ENCODE assay signal across 8 cellular contexts in the genomic region with DNA sequence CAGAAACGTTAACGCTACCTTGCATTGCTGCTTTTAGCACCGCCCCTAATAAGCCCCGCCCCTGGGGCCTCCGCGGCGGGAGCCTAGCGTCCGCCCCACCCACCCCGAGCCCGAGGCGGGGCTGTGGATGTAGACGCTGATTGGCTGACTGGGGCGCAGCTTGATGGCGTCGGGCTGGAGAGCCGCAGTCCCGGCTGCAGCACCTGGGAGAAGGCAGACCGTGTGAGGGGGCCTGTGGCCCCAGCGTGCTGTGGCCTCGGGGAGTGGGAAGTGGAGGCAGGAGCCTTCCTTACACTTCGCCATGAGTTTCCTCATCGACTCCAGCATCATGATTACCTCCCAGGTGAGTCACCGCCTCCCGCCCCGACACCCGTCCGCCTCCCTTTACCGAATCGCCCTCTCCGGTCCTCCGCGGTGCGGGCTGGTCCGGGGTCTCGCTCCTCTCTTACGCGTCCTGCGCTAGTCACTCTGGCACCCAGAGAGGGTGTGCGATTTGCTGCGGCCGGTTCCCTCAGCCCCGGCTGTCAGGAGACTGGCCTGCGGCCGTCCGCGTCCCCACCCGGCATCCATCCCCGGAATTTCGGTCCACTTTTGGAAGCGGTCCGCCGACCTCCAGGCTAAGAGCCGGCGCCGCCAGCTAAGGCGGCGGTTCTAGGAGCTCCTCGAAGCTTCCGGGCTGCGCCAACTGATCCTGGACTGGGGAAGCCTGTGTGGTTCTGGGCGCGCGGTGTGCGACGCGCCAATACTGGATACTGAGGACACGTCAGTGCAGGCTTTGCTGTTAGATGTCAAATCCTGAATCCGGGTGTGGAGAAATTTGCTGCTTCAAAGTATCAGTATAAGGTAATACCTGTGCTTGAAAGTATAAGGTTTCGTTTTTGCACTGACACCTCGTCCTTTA. TPM values are rescaled to one million over a fixed set of nuclear protein-coding genes. Genes with fewer than 3 reads are reported as not detected.
A peak's percentile ranks its signal among the peaks of the same experiment; 100 is the strongest.
DNase-seq lines count a peak whose midpoint lies in the region; ATAC-seq and TF ChIP-seq lines count a peak whose summit lies in the region.
"Not testable (repeated sequence)": the region's sequence is repeated elsewhere in the genome, so short reads cannot be mapped to it uniquely, and the experiment has no call there.

A gene (plus strand): TSS at position 156 of the 901 bp plus-strand sequence. CDS start 146 bp downstream, at position 302.

- H3K27me3 ChIP-seq in BJ (ENCODE audit: control insufficient read depth, insufficient read depth, low read length) = not testable (repeated sequence)

- intact Hi-C loops in dendritic cell treated with granulocyte-macrophage colony-stimulating factor and Interleukin-4, amounts not matched to agents 40 ng/mL and 50 ng/mL, for 4 days (cut with micrococcal nuclease) = not testable (repeated sequence)

- H3K27me3 Mint-ChIP-seq in activated CD4-positive, alpha-beta T cell treated with anti-CD3 and anti-CD28 coated beads, Interleukin-2, amount 10 ng/mL, durations not matched to agents 7 days and 5 days; dendritic cell treated with granulocyte-macrophage colony-stimulating factor and Interleukin-4, amounts not matched to agents 40 ng/mL and 50 ng/mL, for 4 days: not testable (repeated sequence)

- H3K4me3 ChIP-seq in BJ (ENCODE audit: low read depth, low read length) = peak within 1 kb of the TSS; percentile 63

- H3K4me1 Mint-ChIP-seq in activated CD4-positive, alpha-beta T cell treated with anti-CD3 and anti-CD28 coated beads, Interleukin-2, amount 10 ng/mL, durations not matched to agents 7 days and 5 days = peaks cover 25% of the 10 kb centered on the region
- H3K4me1 Mint-ChIP-seq in dendritic cell treated with granulocyte-macrophage colony-stimulating factor and Interleukin-4, amounts not matched to agents 40 ng/mL and 50 ng/mL, for 4 days (ENCODE audit: low read depth) = peaks cover 11% of the 10 kb centered on the region

- TF ChIP-seq CTCF in BJ (IDR thresholded peaks at IDR 0.05; ENCODE audit: insufficient read depth, low read depth, low read length) = not testable (repeated sequence)

- DNase-seq in BJ (ENCODE audit: low read depth) = peak; percentile 39
- peak; percentile 98 for DNase-seq in NCI-H526 treated with DMSO at 0.1 percent for 48 hours (lab: John Stamatoyannopoulos, UW)
- peak; percentile 96 for DNase-seq in activated CD4-positive, alpha-beta T cell treated with anti-CD3 and anti-CD28 coated beads, Interleukin-2, amount 10 ng/mL, durations not matched to agents 7 days and 5 days
- peak; percentile 97 for DNase-seq in left lobe of liver (ENCODE audit: low spot score)
- peak; percentile 95 for DNase-seq in stimulated activated CD4-positive, alpha-beta T cell treated with anti-CD3 and anti-CD28 coated beads, Interleukin-2, amount 100 ng/mL, for 4 hours (ENCODE audit: low read depth)

- not testable (repeated sequence) for H3K9me3 Mint-ChIP-seq in activated CD4-positive, alpha-beta T cell treated with anti-CD3 and anti-CD28 coated beads, Interleukin-2, amount 10 ng/mL, durations not matched to agents 7 days and 5 days; dendritic cell treated with granulocyte-macrophage colony-stimulating factor and Interleukin-4, amounts not matched to agents 40 ng/mL and 50 ng/mL, for 4 days

- not testable (repeated sequence) for H3K36me3 ChIP-seq in BJ (ENCODE audit: control insufficient read depth, insufficient read depth, low read length)

- POLR2A ChIA-PET in BJ (lab: Charles Lee); activated CD4-positive, alpha-beta T cell treated with anti-CD3 and anti-CD28 coated beads, Interleukin-2, amount 10 ng/mL, durations not matched to agents 7 days and 5 days (lab: Charles Lee): not testable (repeated sequence)

- peak within 1 kb of the TSS; percentile 93 for H3K27ac Mint-ChIP-seq in activated CD4-positive, alpha-beta T cell treated with anti-CD3 and anti-CD28 coated beads, Interleukin-2, amount 10 ng/mL, durations not matched to agents 7 days and 5 days
- H3K27ac Mint-ChIP-seq in dendritic cell treated with granulocyte-macrophage colony-stimulating factor and Interleukin-4, amounts not matched to agents 40 ng/mL and 50 ng/mL, for 4 days = peak within 1 kb of the TSS; percentile 97

- H3K36me3 Mint-ChIP-seq in activated CD4-positive, alpha-beta T cell treated with anti-CD3 and anti-CD28 coated beads, Interleukin-2, amount 10 ng/mL, durations not matched to agents 7 days and 5 days (ENCODE audit: low read depth); dendritic cell treated with granulocyte-macrophage colony-stimulating factor and Interleukin-4, amounts not matched to agents 40 ng/mL and 50 ng/mL, for 4 days (ENCODE audit: low read depth): not testable (repeated sequence)

- ATAC-seq in GM19324 (IDR thresholded peaks at IDR 0.05; ENCODE audit: low FRiP score, unreplicated experiment) = peak; percentile 93
- ATAC-seq in HG03469 (IDR thresholded peaks at IDR 0.05; ENCODE audit: unreplicated experiment) = peak; percentile 92
- ATAC-seq in left lobe of liver = peak; percentile 99

- CTCF ChIA-PET in BJ (lab: Yijun Ruan, JAX); activated CD4-positive, alpha-beta T cell treated with anti-CD3 and anti-CD28 coated beads, Interleukin-2, amount 10 ng/mL, durations not matched to agents 7 days and 5 days (lab: Charles Lee): not testable (repeated sequence)

- H3K4me3 Mint-ChIP-seq in activated CD4-positive, alpha-beta T cell treated with anti-CD3 and anti-CD28 coated beads, Interleukin-2, amount 10 ng/mL, durations not matched to agents 7 days and 5 days = peak within 1 kb of the TSS; percentile 86
- peak within 1 kb of the TSS; percentile 99 for H3K4me3 Mint-ChIP-seq in dendritic cell treated with granulocyte-macrophage colony-stimulating factor and Interleukin-4, amounts not matched to agents 40 ng/mL and 50 ng/mL, for 4 days

RNA-seq across cellular contexts. Expression of the gene that starts here (rescaled TPM):
- 14.1 and 24.5 TPM in 2 replicates for polyA plus RNA-seq in BJ (2011; rRNA removed)
- polyA minus RNA-seq in BJ (2011; rRNA and poly(A)+ RNA removed) = 16.7 and 20.5 TPM in 2 replicates
- total RNA-seq in activated CD4-positive, alpha-beta T cell treated with anti-CD3 and anti-CD28 coated beads, Interleukin-2, amount 10 ng/mL, durations not matched to agents 7 days and 5 days = 10 to 100 TPM; 30.6 to 32.8 TPM
- total RNA-seq in left lobe of liver = 15.3 TPM

Comparison
In these comparisons a context has a peak if more than half of its experiments do, and no peak if none do; other contexts are left out.
1. Peak in every context shown above with its lines: DNase-seq, ATAC-seq and H3K4me3 ChIP-seq.
2. DNase-seq: peak in every context shown above with its lines; median percentile 98 in NCI-H526 treated with DMSO at 0.1 percent for 48 hours; 97 in left lobe of liver; 96 in activated CD4-positive, alpha-beta T cell treated with anti-CD3 and anti-CD28 coated beads, Interleukin-2, amount 10 ng/mL, durations not matched to agents 7 days and 5 days; 95 in stimulated activated CD4-positive, alpha-beta T cell treated with anti-CD3 and anti-CD28 coated beads, Interleukin-2, amount 100 ng/mL, for 4 hours; 39 in BJ.